Comparison of ENCODE assay signal across 18 cellular contexts in the genomic region with DNA sequence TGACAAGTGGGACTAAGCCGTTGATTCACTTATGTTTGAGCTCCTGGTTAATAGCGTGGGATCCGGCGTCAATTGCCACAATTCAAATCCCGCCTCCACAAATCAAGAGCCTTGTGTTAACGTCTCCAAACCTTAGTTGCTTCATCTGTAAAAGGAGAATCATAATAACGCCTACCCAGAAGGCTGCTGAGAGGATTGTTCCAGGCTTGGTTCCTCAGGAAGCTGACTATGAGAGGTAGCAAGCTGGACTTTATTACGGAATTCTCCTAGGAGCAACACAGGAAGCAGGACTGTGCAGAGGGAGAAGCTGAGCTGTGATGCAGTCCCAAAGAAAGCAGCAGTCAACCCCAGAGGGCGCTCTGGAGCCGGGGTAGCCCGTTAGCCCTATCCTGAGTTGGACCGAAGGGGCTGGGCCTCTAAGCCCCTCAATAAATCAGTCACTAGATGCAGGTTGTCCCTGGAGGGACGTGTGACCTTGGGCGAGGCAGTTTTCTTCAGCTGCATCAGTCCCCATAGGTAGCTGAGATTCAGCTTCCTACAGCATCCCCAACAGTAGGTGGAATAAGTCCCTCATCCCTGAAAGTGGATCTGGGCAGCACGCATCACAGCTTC. TPM values are rescaled to one million over a fixed set of nuclear protein-coding genes. Genes with fewer than 3 reads are reported as not detected.
A peak's percentile ranks its signal among the peaks of the same experiment; 100 is the strongest.
DNase-seq lines count a peak whose midpoint lies in the region; ATAC-seq, FAIRE-seq and TF ChIP-seq lines count a peak whose summit lies in the region.
"Had no signal": no experiment of that assay in that cellular context is flagged by ENCODE, and none has a peak within 500 bp of the region (broad histone marks: within the 10 kb centered on the region; RNA-seq: fewer than 3 reads in every experiment).

No MANE protein-coding gene starts in this region.

- ATAC-seq in A549 (peak; percentile 68 to 85; a peak in 5 of 6 replicates), GM19455 (IDR thresholded peaks at IDR 0.05; ENCODE audit: unreplicated experiment) (no peak)
- ATAC-seq in CD8-positive, alpha-beta T cell: no peak
- ATAC-seq: T-cell had no signal

- peak in 1 of 2 experiments; percentile 22; a peak in 2 of 5 replicates for TF ChIP-seq RAD21 in A549 (conservative IDR thresholded peaks at IDR 0.05 in 1 of 2, IDR thresholded peaks at IDR 0.05 in 1 of 2)

- H3K27ac ChIP-seq in A549: no peak overlapping the region
- peak overlapping the region; percentile 69 for H3K27ac ChIP-seq in GM23248
- H3K27ac ChIP-seq in hepatocyte: no peak overlapping the region
- H3K27ac ChIP-seq in CD8-positive, alpha-beta T cell (ENCODE audit: low read depth, low read length): no peak overlapping the region
- H3K27ac ChIP-seq: BLaER1, dorsolateral prefrontal cortex, ovary had no signal

- intact Hi-C loops in CD8-positive, alpha-beta T cell (cut with DNase I, micrococcal nuclease): no loop called here
- intact Hi-C loops in activated T-helper 1 cell treated with anti-CD3 and anti-CD28 coated beads, Interleukin-12 subunit alpha, Interleukin-12 subunit beta, Interleukin-2, Interleukin-4 antibody, amounts not matched to agents 30 ng/mL and 10 ng/mL and 1 ng/mL, durations not matched to agents 14 hours and 24 hours and 36 hours (cut with micrococcal nuclease): no loop called here

- TF ChIP-seq CTCF in A549 (IDR thresholded peaks at IDR 0.05): 0 out of 3 replicates have a peak, but pooled peaks have one; percentile 7
- TF ChIP-seq CTCF in hepatocyte (IDR thresholded peaks at IDR 0.05; ENCODE audit: poor library complexity): peak; percentile 35
- no peak for TF ChIP-seq CTCF in CD8-positive, alpha-beta T cell (IDR thresholded peaks at IDR 0.05)

- H3K4me1 Mint-ChIP-seq in CD8-positive, alpha-beta T cell (ENCODE audit: low read depth): peaks cover 21% of the 10 kb centered on the region
- peaks cover 7% of the 10 kb centered on the region for H3K4me1 Mint-ChIP-seq in activated T-helper 1 cell treated with anti-CD3 and anti-CD28 coated beads, Interleukin-12 subunit alpha, Interleukin-12 subunit beta, Interleukin-2, Interleukin-4 antibody, amounts not matched to agents 30 ng/mL and 10 ng/mL and 1 ng/mL, durations not matched to agents 14 hours and 24 hours and 36 hours (ENCODE audit: low read depth)
- H3K4me1 Mint-ChIP-seq: mesothelial cell of epicardium had no signal

- H3F3A ChIP-seq in GM23248 (ENCODE audit: insufficient read depth): peaks cover 16% of the 10 kb centered on the region; the same call in 1 of the 2 replicates

- no peak for FAIRE-seq in A549 (lab: Jason Lieb, UNC)

- H3K36me3 ChIP-seq in GM23248 (ENCODE audit: low read depth) (no peaks in the 10 kb centered on the region), adipocyte (ENCODE audit: control insufficient read depth, insufficient read depth, low read length, severe bottlenecking) (no peaks in the 10 kb centered on the region), hepatocyte (replicated peaks; ENCODE audit: insufficient read depth, low read depth) (no peaks in the 10 kb centered on the region)
- no peaks in the 10 kb centered on the region for H3K36me3 ChIP-seq in CD8-positive, alpha-beta T cell (ENCODE audit: insufficient read depth, low read length)
- H3K36me3 ChIP-seq: BLaER1, ovary had no signal

- peak overlapping the region; percentile 41; the same call in 1 of the 2 replicates for H2AFZ ChIP-seq in GM23248
- H2AFZ ChIP-seq in hepatocyte: no peak overlapping the region

- no peaks in the 10 kb centered on the region for H3K79me2 ChIP-seq in GM23248 (ENCODE audit: insufficient read depth)
- H3K79me2 ChIP-seq in hepatocyte: no peaks in the 10 kb centered on the region

- no peaks in the 10 kb centered on the region for H3K27me3 Mint-ChIP-seq in CD8-positive, alpha-beta T cell (ENCODE audit: low read depth)
- peaks cover 7% of the 10 kb centered on the region for H3K27me3 Mint-ChIP-seq in activated T-helper 1 cell treated with anti-CD3 and anti-CD28 coated beads, Interleukin-12 subunit alpha, Interleukin-12 subunit beta, Interleukin-2, Interleukin-4 antibody, amounts not matched to agents 30 ng/mL and 10 ng/mL and 1 ng/mL, durations not matched to agents 14 hours and 24 hours and 36 hours (ENCODE audit: insufficient read depth)
- H3K27me3 Mint-ChIP-seq: T-cell had no signal

- TF ChIP-seq POLR2A in A549 (IDR thresholded peaks at IDR 0.05; ENCODE audit: low read length): no peak

- H3K4me2 ChIP-seq in A549 (no peak overlapping the region), GM23248 (ENCODE audit: unreplicated experiment) (peak overlapping the region; percentile 68), hepatocyte (no peak overlapping the region)
- H3K4me2 ChIP-seq: BLaER1 had no signal

- H4K20me1 ChIP-seq in GM23248 (ENCODE audit: insufficient read depth) (no peaks in the 10 kb centered on the region), hepatocyte (ENCODE audit: insufficient read depth, poor library complexity, severe bottlenecking) (no peaks in the 10 kb centered on the region)
- H4K20me1 ChIP-seq: BLaER1 had no signal

- H3K9ac ChIP-seq in GM23248 (peak overlapping the region; percentile 31; the same call in 1 of the 2 replicates), adipocyte (ENCODE audit: low read length) (no peak overlapping the region)
- H3K9ac ChIP-seq: BLaER1 had no signal

- POLR2A ChIA-PET in A549 (lab: Yijun Ruan, JAX): no interaction called here
- POLR2A ChIA-PET in CD8-positive, alpha-beta T cell (lab: Charles Lee): interaction anchor here (2.1 kb wide), 1 partner anchor 9 kb away, joined by 5 read pairs; no protein-coding TSS in a partner anchor

- H3K27me3 ChIP-seq in GM23248 (replicated peaks; ENCODE audit: insufficient read depth): no peaks in the 10 kb centered on the region
- H3K27me3 ChIP-seq in adipocyte (replicated peaks; ENCODE audit: control insufficient read depth, insufficient read depth, low read length): no peaks in the 10 kb centered on the region
- no peaks in the 10 kb centered on the region for H3K27me3 ChIP-seq in hepatocyte
- no peaks in the 10 kb centered on the region for H3K27me3 ChIP-seq in CD8-positive, alpha-beta T cell (ENCODE audit: insufficient read depth, low read length)
- H3K27me3 ChIP-seq: BLaER1, dorsolateral prefrontal cortex, ovary had no signal

- H3K4me3 ChIP-seq in A549: no peak overlapping the region
- H3K4me3 ChIP-seq in GM23248: peak overlapping the region; percentile 34
- peak overlapping the region; percentile 38 for H3K4me3 ChIP-seq in adipocyte (ENCODE audit: low read length)
- no peak overlapping the region for H3K4me3 ChIP-seq in hepatocyte
- no peak overlapping the region for H3K4me3 ChIP-seq in CD8-positive, alpha-beta T cell (ENCODE audit: low read depth, low read length)
- H3K4me3 ChIP-seq: BLaER1, dorsolateral prefrontal cortex, ovary had no signal

- H3K36me3 Mint-ChIP-seq in CD8-positive, alpha-beta T cell: no peaks in the 10 kb centered on the region
- H3K36me3 Mint-ChIP-seq in activated T-helper 1 cell treated with anti-CD3 and anti-CD28 coated beads, Interleukin-12 subunit alpha, Interleukin-12 subunit beta, Interleukin-2, Interleukin-4 antibody, amounts not matched to agents 30 ng/mL and 10 ng/mL and 1 ng/mL, durations not matched to agents 14 hours and 24 hours and 36 hours (ENCODE audit: low read depth): peaks cover 1% of the 10 kb centered on the region
- H3K36me3 Mint-ChIP-seq: mesothelial cell of epicardium, T-cell had no signal

- in situ Hi-C loops in GM23248 (cut with MboI): no loop called here

- H3K4me1 ChIP-seq in A549 (no peaks in the 10 kb centered on the region), GM23248 (ENCODE audit: insufficient read depth) (peaks cover 9% of the 10 kb centered on the region; the same call in 1 of the 2 replicates), adipocyte (ENCODE audit: control insufficient read depth, insufficient read depth, low read length) (no peaks in the 10 kb centered on the region), hepatocyte (ENCODE audit: insufficient read depth) (peaks cover 5% of the 10 kb centered on the region)
- peaks cover 17% of the 10 kb centered on the region for H3K4me1 ChIP-seq in CD8-positive, alpha-beta T cell (ENCODE audit: insufficient read depth, low read length)
- H3K4me1 ChIP-seq: BLaER1 had no signal

- no peaks in the 10 kb centered on the region for H3K9me2 ChIP-seq in GM23248 (ENCODE audit: insufficient read depth)
- no peaks in the 10 kb centered on the region for H3K9me2 ChIP-seq in hepatocyte (replicated peaks; ENCODE audit: insufficient read depth)

- H3K4me3 Mint-ChIP-seq in CD8-positive, alpha-beta T cell: no peak overlapping the region
- H3K4me3 Mint-ChIP-seq in activated T-helper 1 cell treated with anti-CD3 and anti-CD28 coated beads, Interleukin-12 subunit alpha, Interleukin-12 subunit beta, Interleukin-2, Interleukin-4 antibody, amounts not matched to agents 30 ng/mL and 10 ng/mL and 1 ng/mL, durations not matched to agents 14 hours and 24 hours and 36 hours: no peak overlapping the region
- H3K4me3 Mint-ChIP-seq: mesothelial cell of epicardium, T-cell had no signal

- no peak overlapping the region for H3K27ac Mint-ChIP-seq in CD8-positive, alpha-beta T cell
- H3K27ac Mint-ChIP-seq in activated T-helper 1 cell treated with anti-CD3 and anti-CD28 coated beads, Interleukin-12 subunit alpha, Interleukin-12 subunit beta, Interleukin-2, Interleukin-4 antibody, amounts not matched to agents 30 ng/mL and 10 ng/mL and 1 ng/mL, durations not matched to agents 14 hours and 24 hours and 36 hours: no peak overlapping the region
- H3K27ac Mint-ChIP-seq: mesothelial cell of epicardium, T-cell had no signal

- no peak for TF ChIP-seq EP300 in A549 (IDR thresholded peaks at IDR 0.05)

- no peaks in the 10 kb centered on the region for H3K9me3 ChIP-seq in A549
- H3K9me3 ChIP-seq in GM23248 (ENCODE audit: low read depth): no peaks in the 10 kb centered on the region
- peaks cover 16% of the 10 kb centered on the region for H3K9me3 ChIP-seq in adipocyte (ENCODE audit: control insufficient read depth, low read length)
- no peaks in the 10 kb centered on the region for H3K9me3 ChIP-seq in hepatocyte (ENCODE audit: low read depth)
- H3K9me3 ChIP-seq in CD8-positive, alpha-beta T cell (ENCODE audit: low read length): no peaks in the 10 kb centered on the region
- H3K9me3 ChIP-seq: ovary had no signal

- CTCF ChIA-PET in A549 (lab: Yijun Ruan, JAX): interaction anchor here (0.6 to 2.6 kb wide), 7 partner anchors 9 to 39 kb away, joined by 3 to 23 read pairs (median 4); no protein-coding TSS in a partner anchor
- CTCF ChIA-PET in CD8-positive, alpha-beta T cell (lab: Charles Lee): interaction anchor here (1.1 kb wide), 1 partner anchor 42 kb away, joined by 6 read pairs; no protein-coding TSS in a partner anchor

- H3K9me3 Mint-ChIP-seq in CD8-positive, alpha-beta T cell: no peaks in the 10 kb centered on the region
- H3K9me3 Mint-ChIP-seq in activated T-helper 1 cell treated with anti-CD3 and anti-CD28 coated beads, Interleukin-12 subunit alpha, Interleukin-12 subunit beta, Interleukin-2, Interleukin-4 antibody, amounts not matched to agents 30 ng/mL and 10 ng/mL and 1 ng/mL, durations not matched to agents 14 hours and 24 hours and 36 hours: no peaks in the 10 kb centered on the region
- H3K9me3 Mint-ChIP-seq: mesothelial cell of epicardium had no signal

- no peak for DNase-seq in A549 (ENCODE audit: low read depth in 1 of 2, low spot score in 1 of 2)
- DNase-seq in GM23248: peak; percentile 74
- DNase-seq in adipocyte (ENCODE audit: low read depth): no peak
- DNase-seq in hepatocyte (ENCODE audit: low spot score): peak; percentile 58
- DNase-seq in CD8-positive, alpha-beta T cell: no peak
- no peak for DNase-seq in midbrain (lab: John Stamatoyannopoulos, UW)
- no peak for DNase-seq in activated T-helper 1 cell treated with anti-CD3 and anti-CD28 coated beads, Interleukin-12 subunit alpha, Interleukin-12 subunit beta, Interleukin-2, Interleukin-4 antibody, amounts not matched to agents 30 ng/mL and 10 ng/mL and 1 ng/mL, durations not matched to agents 14 hours and 24 hours and 36 hours (ENCODE audit: low spot score)
- DNase-seq: activated CD4-positive, alpha-beta T cell treated with anti-CD3 and anti-CD28 coated beads for 48 hours; activated T-cell treated with anti-CD3 and anti-CD28 coated beads, Interleukin-2, amount 50 U/mL, for 1 hour; dorsolateral prefrontal cortex; NCI-H1092; NCI-H2227 treated with DMSO at 0.1 percent for 48 hours; ovary; stimulated activated CD4-positive, alpha-beta T cell treated with anti-CD3 and anti-CD28 coated beads, Interleukin-15, amount 100 ng/mL, for 24 hours had no signal

- WGBS in A549 (ENCODE audit: missing lambda C conversion rate): 53% methylated on average over 15 of the region's 15 CpGs
- WGBS in GM23248 (ENCODE audit: low coverage in 1 of 2, low lambda C conversion rate in 2 of 2, missing lambda C conversion rate in 2 of 2), 2 experiments: 30 to 33% methylated on average over 14 to 15 of the region's 15 CpGs
- WGBS in hepatocyte (ENCODE audit: low lambda C conversion rate, missing lambda C conversion rate): 46% methylated on average over 15 of the region's 15 CpGs

RNA-seq across cellular contexts. Expression of a gene that starts 6.9 kb away (rescaled TPM):
- 10.7 and 18.3 TPM in 2 replicates for polyA plus RNA-seq in A549 (2011; rRNA removed)
- polyA plus RNA-seq in A549 (2012; cell fraction: cytosol; rRNA removed): 19.0 and 26.0 TPM in 2 replicates
- 43.7 and 44.6 TPM in 2 replicates for polyA plus RNA-seq in A549 (2012; cell fraction: nucleus; rRNA removed)
- polyA plus RNA-seq in A549 (2017; fragmentation: RNase III; extraction: RNeasy Plus Mini Kit Qiagen cat#74134 plus additional on column Dnase treatment): 50.0 to 58.4 TPM (median 57.4 TPM) in 3 replicates
- polyA minus RNA-seq in A549 (2011; rRNA and poly(A)+ RNA removed): 11.6 TPM in 2 replicates
- total RNA-seq in GM23248 (2014; rRNA removed; shearing (Covaris generic)): 18.1 and 20.0 TPM in 2 replicates
- polyA plus RNA-seq in GM23248 (2016; fragmentation: Nextera tagmentation; extraction: Ambion mirVana): 88.2 and 99.5 TPM in 2 replicates
- total RNA-seq in hepatocyte: 13.9 and 18.2 TPM in 2 replicates
- 57.2 and 67.1 TPM in 2 replicates for polyA plus RNA-seq in hepatocyte
- total RNA-seq in CD8-positive, alpha-beta T cell: 10 to 100 TPM; 20.6 to 21.8 TPM
- total RNA-seq in activated T-helper 1 cell treated with anti-CD3 and anti-CD28 coated beads, Interleukin-12 subunit alpha, Interleukin-12 subunit beta, Interleukin-2, Interleukin-4 antibody, amounts not matched to agents 30 ng/mL and 10 ng/mL and 1 ng/mL, durations not matched to agents 14 hours and 24 hours and 36 hours: 30.4 and 30.5 TPM in 2 replicates

RNA-seq across cellular contexts. Expression of a gene that starts 47.6 kb away (rescaled TPM):
- polyA plus RNA-seq in A549 (2011; rRNA removed): 101 and 115 TPM in 2 replicates
- polyA plus RNA-seq in A549 (2012; cell fraction: cytosol; rRNA removed): 40.8 and 45.1 TPM in 2 replicates
- 54.7 and 77.8 TPM in 2 replicates for polyA plus RNA-seq in A549 (2012; cell fraction: nucleus; rRNA removed)
- 88.1 to 89.5 TPM (median 88.8 TPM) in 3 replicates for polyA plus RNA-seq in A549 (2017; fragmentation: RNase III; extraction: RNeasy Plus Mini Kit Qiagen cat#74134 plus additional on column Dnase treatment)
- 61.5 and 64.7 TPM in 2 replicates for polyA minus RNA-seq in A549 (2011; rRNA and poly(A)+ RNA removed)
- 34.7 and 43.6 TPM in 2 replicates for total RNA-seq in GM23248 (2014; rRNA removed; shearing (Covaris generic))
- 21.2 and 24.1 TPM in 2 replicates for polyA plus RNA-seq in GM23248 (2016; fragmentation: Nextera tagmentation; extraction: Ambion mirVana)
- 74.4 and 81.3 TPM in 2 replicates for total RNA-seq in hepatocyte
- polyA plus RNA-seq in hepatocyte: 36.4 and 42.2 TPM in 2 replicates
- 100 to 1,000 TPM; 159 to 172 TPM for total RNA-seq in CD8-positive, alpha-beta T cell
- 192 and 195 TPM in 2 replicates for total RNA-seq in activated T-helper 1 cell treated with anti-CD3 and anti-CD28 coated beads, Interleukin-12 subunit alpha, Interleukin-12 subunit beta, Interleukin-2, Interleukin-4 antibody, amounts not matched to agents 30 ng/mL and 10 ng/mL and 1 ng/mL, durations not matched to agents 14 hours and 24 hours and 36 hours

Comparison
In these comparisons a context has a peak if more than half of its experiments do, and no peak if none do; other contexts are left out.
1. ATAC-seq: peak in A549 (2 of 2); none in GM19455 (single experiment) and CD8-positive, alpha-beta T cell (single experiment).
2. DNase-seq: peak in GM23248 (single experiment) and hepatocyte (single experiment); none in A549 (0 of 2), adipocyte (single experiment), CD8-positive, alpha-beta T cell (0 of 7), midbrain (single experiment) and activated T-helper 1 cell treated with anti-CD3 and anti-CD28 coated beads, Interleukin-12 subunit alpha, Interleukin-12 subunit beta, Interleukin-2, Interleukin-4 antibody, amounts not matched to agents 30 ng/mL and 10 ng/mL and 1 ng/mL, durations not matched to agents 14 hours and 24 hours and 36 hours (single experiment).
3. H3K4me3 ChIP-seq: peak in GM23248 (single experiment) and adipocyte (single experiment); none in A549 (single experiment), hepatocyte (single experiment) and CD8-positive, alpha-beta T cell (single experiment).